1 cellular context compared by ENCODE assay signal in genomic region chr2:73091696-73092095, GRCh38.
TF ChIP-seq lines count a peak whose summit lies in the region.

No MANE protein-coding gene starts in this region.

TF ChIP-seq in IMR-90, 13 proteins besides CTCF, POLR2A, EP300 and RAD21 (continued from another document):
- TF ChIP-seq USF2 (IDR thresholded peaks at IDR 0.05; ENCODE audit: low read depth, low read length) (no peak), FOS (IDR thresholded peaks at IDR 0.05; ENCODE audit: low read depth, low read length) (no peak), ELK1 (IDR thresholded peaks at IDR 0.05; ENCODE audit: borderline replicate concordance, low read depth, low read length) (no peak), MAFK (IDR thresholded peaks at IDR 0.05; ENCODE audit: low read depth, low read length) (no peak), NFE2L2 (IDR thresholded peaks at IDR 0.05; ENCODE audit: low read depth, low read length) (no peak), RCOR1 (IDR thresholded peaks at IDR 0.05; ENCODE audit: insufficient replicate concordance, low read length) (no peak), CHD1 (IDR thresholded peaks at IDR 0.05; ENCODE audit: low read depth, low read length) (no peak), BHLHE40 (IDR thresholded peaks at IDR 0.05; ENCODE audit: low read depth, low read length) (no peak)
